1 cellular context compared by ENCODE assay signal in the genomic region with DNA sequence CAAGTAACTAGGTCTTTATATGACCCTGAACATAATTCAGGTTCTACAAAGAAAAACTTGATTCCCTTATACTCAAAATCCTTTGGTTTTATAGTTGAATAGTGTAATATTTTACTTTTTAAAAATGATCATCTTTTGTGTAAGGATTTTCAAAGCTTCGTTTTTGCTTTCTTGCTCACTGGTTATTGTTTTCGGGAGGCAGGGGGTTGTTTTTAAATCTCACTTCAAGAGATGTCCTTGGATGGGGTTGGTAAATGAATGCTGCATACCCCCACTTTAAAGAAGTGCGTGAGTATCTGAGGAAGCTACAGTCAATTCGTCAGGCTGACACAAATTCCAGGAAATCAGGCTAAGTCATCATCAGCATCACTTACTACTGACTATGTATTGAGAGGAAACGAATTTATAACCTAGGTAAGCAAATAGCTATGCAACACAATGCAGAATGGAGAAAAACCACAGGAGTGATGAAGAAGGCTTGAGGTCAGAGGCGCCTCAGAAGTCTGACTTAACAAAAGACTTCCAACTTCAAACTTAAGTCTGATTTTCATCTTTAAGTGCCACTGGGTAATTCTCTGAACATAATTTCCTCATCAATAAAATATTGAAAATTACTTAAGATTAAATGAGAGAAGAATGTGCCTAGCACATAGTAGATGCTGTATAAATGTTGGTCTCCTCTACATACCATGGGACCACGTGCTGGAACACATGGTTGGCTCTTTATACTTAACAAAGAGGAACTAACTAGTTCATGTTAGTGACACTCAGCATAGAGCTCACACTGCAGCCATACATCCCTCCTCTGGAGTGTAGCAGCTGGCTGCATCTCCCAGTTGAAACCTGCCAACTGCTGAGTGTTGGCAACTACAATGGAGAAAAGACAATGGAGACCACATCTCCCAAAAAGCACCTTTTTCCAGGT.
TF ChIP-seq lines count a peak whose summit lies in the region.

No MANE protein-coding gene starts in this region.

TF ChIP-seq in SK-N-SH, 30 proteins besides CTCF, POLR2A, EP300 and RAD21:
- TF ChIP-seq EZH2phosphoT487 (IDR thresholded peaks at IDR 0.05; ENCODE audit: borderline replicate concordance, low read depth) (no peak), RFX5 (IDR thresholded peaks at IDR 0.05; ENCODE audit: low read length) (no peak), TAF1 (IDR thresholded peaks at IDR 0.05; ENCODE audit: borderline replicate concordance, low read depth, low read length) (no peak), RCOR1 (IDR thresholded peaks at IDR 0.05; ENCODE audit: low read length) (no peak), FOXM1 (IDR thresholded peaks at IDR 0.05; ENCODE audit: low read depth) (no peak), RXRA (IDR thresholded peaks at IDR 0.05; ENCODE audit: borderline replicate concordance, low read depth) (no peak), SMC3 (IDR thresholded peaks at IDR 0.05; ENCODE audit: low read depth, low read length) (no peak), TCF12 (IDR thresholded peaks at IDR 0.05) (no peak), POLR2AphosphoS5 (IDR thresholded peaks at IDR 0.05; ENCODE audit: low read depth, low read length) (no peak), MEF2A (IDR thresholded peaks at IDR 0.05; ENCODE audit: borderline replicate concordance, low read depth) (no peak), ELF1 (IDR thresholded peaks at IDR 0.05) (no peak), SIN3A (IDR thresholded peaks at IDR 0.05; ENCODE audit: borderline replicate concordance, low read depth, low read length) (no peak), JUND (IDR thresholded peaks at IDR 0.05) (no peak)
- TF ChIP-seq, protein P1, sequence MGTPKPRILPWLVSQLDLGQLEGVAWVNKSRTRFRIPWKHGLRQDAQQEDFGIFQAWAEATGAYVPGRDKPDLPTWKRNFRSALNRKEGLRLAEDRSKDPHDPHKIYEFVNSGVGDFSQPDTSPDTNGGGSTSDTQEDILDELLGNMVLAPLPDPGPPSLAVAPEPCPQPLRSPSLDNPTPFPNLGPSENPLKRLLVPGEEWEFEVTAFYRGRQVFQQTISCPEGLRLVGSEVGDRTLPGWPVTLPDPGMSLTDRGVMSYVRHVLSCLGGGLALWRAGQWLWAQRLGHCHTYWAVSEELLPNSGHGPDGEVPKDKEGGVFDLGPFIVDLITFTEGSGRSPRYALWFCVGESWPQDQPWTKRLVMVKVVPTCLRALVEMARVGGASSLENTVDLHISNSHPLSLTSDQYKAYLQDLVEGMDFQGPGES (IDR thresholded peaks at IDR 0.05; ENCODE audit: low read depth, low read length), result no peak
- TF ChIP-seq, protein P2, sequence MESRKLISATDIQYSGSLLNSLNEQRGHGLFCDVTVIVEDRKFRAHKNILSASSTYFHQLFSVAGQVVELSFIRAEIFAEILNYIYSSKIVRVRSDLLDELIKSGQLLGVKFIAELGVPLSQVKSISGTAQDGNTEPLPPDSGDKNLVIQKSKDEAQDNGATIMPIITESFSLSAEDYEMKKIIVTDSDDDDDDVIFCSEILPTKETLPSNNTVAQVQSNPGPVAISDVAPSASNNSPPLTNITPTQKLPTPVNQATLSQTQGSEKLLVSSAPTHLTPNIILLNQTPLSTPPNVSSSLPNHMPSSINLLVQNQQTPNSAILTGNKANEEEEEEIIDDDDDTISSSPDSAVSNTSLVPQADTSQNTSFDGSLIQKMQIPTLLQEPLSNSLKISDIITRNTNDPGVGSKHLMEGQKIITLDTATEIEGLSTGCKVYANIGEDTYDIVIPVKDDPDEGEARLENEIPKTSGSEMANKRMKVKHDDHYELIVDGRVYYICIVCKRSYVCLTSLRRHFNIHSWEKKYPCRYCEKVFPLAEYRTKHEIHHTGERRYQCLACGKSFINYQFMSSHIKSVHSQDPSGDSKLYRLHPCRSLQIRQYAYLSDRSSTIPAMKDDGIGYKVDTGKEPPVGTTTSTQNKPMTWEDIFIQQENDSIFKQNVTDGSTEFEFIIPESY (IDR thresholded peaks at IDR 0.05; ENCODE audit: borderline replicate concordance, low read depth), result no peak
- TF ChIP-seq, protein P3, sequence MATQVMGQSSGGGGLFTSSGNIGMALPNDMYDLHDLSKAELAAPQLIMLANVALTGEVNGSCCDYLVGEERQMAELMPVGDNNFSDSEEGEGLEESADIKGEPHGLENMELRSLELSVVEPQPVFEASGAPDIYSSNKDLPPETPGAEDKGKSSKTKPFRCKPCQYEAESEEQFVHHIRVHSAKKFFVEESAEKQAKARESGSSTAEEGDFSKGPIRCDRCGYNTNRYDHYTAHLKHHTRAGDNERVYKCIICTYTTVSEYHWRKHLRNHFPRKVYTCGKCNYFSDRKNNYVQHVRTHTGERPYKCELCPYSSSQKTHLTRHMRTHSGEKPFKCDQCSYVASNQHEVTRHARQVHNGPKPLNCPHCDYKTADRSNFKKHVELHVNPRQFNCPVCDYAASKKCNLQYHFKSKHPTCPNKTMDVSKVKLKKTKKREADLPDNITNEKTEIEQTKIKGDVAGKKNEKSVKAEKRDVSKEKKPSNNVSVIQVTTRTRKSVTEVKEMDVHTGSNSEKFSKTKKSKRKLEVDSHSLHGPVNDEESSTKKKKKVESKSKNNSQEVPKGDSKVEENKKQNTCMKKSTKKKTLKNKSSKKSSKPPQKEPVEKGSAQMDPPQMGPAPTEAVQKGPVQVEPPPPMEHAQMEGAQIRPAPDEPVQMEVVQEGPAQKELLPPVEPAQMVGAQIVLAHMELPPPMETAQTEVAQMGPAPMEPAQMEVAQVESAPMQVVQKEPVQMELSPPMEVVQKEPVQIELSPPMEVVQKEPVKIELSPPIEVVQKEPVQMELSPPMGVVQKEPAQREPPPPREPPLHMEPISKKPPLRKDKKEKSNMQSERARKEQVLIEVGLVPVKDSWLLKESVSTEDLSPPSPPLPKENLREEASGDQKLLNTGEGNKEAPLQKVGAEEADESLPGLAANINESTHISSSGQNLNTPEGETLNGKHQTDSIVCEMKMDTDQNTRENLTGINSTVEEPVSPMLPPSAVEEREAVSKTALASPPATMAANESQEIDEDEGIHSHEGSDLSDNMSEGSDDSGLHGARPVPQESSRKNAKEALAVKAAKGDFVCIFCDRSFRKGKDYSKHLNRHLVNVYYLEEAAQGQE (IDR thresholded peaks at IDR 0.05; ENCODE audit: low read depth, low read length), result no peak
- TF ChIP-seq, protein P4, sequence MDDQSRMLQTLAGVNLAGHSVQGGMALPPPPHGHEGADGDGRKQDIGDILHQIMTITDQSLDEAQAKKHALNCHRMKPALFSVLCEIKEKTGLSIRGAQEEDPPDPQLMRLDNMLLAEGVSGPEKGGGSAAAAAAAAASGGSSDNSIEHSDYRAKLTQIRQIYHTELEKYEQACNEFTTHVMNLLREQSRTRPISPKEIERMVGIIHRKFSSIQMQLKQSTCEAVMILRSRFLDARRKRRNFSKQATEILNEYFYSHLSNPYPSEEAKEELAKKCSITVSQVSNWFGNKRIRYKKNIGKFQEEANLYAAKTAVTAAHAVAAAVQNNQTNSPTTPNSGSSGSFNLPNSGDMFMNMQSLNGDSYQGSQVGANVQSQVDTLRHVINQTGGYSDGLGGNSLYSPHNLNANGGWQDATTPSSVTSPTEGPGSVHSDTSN (IDR thresholded peaks at IDR 0.05), result no peak
- TF ChIP-seq, protein P5, sequence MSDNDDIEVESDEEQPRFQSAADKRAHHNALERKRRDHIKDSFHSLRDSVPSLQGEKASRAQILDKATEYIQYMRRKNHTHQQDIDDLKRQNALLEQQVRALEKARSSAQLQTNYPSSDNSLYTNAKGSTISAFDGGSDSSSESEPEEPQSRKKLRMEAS (IDR thresholded peaks at IDR 0.05; ENCODE audit: low read depth), result no peak
- TF ChIP-seq, protein P6, sequence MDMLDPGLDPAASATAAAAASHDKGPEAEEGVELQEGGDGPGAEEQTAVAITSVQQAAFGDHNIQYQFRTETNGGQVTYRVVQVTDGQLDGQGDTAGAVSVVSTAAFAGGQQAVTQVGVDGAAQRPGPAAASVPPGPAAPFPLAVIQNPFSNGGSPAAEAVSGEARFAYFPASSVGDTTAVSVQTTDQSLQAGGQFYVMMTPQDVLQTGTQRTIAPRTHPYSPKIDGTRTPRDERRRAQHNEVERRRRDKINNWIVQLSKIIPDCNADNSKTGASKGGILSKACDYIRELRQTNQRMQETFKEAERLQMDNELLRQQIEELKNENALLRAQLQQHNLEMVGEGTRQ (IDR thresholded peaks at IDR 0.05; ENCODE audit: borderline replicate concordance, low read depth, low read length), result no peak
- TF ChIP-seq, protein P7, sequence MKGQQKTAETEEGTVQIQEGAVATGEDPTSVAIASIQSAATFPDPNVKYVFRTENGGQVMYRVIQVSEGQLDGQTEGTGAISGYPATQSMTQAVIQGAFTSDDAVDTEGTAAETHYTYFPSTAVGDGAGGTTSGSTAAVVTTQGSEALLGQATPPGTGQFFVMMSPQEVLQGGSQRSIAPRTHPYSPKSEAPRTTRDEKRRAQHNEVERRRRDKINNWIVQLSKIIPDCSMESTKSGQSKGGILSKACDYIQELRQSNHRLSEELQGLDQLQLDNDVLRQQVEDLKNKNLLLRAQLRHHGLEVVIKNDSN (IDR thresholded peaks at IDR 0.05; ENCODE audit: borderline replicate concordance, low read depth), result no peak
